In genomic region chr6:28940294-28940858, GRCh38 we compare ENCODE assay signal across 2 cellular contexts.
TF ChIP-seq lines count a peak whose summit lies in the region.

No MANE protein-coding gene starts in this region.

TF ChIP-seq in IMR-90, 13 proteins besides CTCF, POLR2A, EP300 and RAD21:
- TF ChIP-seq BHLHE40 (IDR thresholded peaks at IDR 0.05; ENCODE audit: low read depth, low read length) (no peak; the same call in 1 of the 2 replicates), USF2 (IDR thresholded peaks at IDR 0.05; ENCODE audit: low read depth, low read length) (no peak), CEBPB (IDR thresholded peaks at IDR 0.05; ENCODE audit: low read depth, low read length) (no peak), SMC3 (IDR thresholded peaks at IDR 0.05; ENCODE audit: low read depth, low read length) (no peak), MXI1 (IDR thresholded peaks at IDR 0.05; ENCODE audit: borderline replicate concordance, low read depth, low read length) (0 out of 2 replicates have a peak, but pooled peaks have one; percentile 26), MAFK (IDR thresholded peaks at IDR 0.05; ENCODE audit: low read depth, low read length) (no peak), CHD1 (IDR thresholded peaks at IDR 0.05; ENCODE audit: low read depth, low read length) (no peak), FOS (IDR thresholded peaks at IDR 0.05; ENCODE audit: low read depth, low read length) (no peak)

TF ChIP-seq in GM12878, 131 proteins besides CTCF, POLR2A, EP300 and RAD21:
- TF ChIP-seq SUPT20H (IDR thresholded peaks at IDR 0.05; ENCODE audit: borderline replicate concordance, control insufficient read depth, low read depth, low read length): no peak
- TF ChIP-seq IKZF2 (IDR thresholded peaks at IDR 0.05): peak in 1 of 2 experiments; percentile 30; a peak in 3 of 4 replicates
- TF ChIP-seq CBX5 (IDR thresholded peaks at IDR 0.05; ENCODE audit: low read depth): 0 out of 2 replicates have a peak, but pooled peaks have one; percentile 3
- peak; percentile 20 for TF ChIP-seq IKZF1 (conservative IDR thresholded peaks at IDR 0.05)
